In the genomic region with DNA sequence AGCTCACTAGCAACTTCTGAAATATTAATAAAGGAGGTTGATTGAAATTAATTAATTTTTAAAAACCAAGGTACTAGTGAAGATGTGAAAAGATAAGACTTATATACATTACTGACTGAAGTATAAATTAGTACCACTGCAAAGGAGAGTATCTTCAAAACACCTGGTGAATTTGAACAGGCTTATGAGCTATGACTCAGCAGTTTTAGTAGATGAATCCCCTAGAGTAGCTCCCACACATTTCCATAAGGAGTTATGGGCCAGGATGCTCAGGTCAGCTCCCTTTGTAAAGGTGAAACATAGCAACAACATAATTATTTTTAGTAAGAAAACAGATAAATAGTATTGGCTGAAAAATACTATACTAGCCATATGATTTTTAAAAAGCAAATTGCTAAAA, we compare ENCODE assay signal across 16 cellular contexts.
DNase-seq lines count a peak whose midpoint lies in the region; ATAC-seq, FAIRE-seq and TF ChIP-seq lines count a peak whose summit lies in the region.
"Had no signal": no experiment of that assay in that cellular context is flagged by ENCODE, and none has a peak within 500 bp of the region (broad histone marks: within the 10 kb centered on the region; RNA-seq: fewer than 3 reads in every experiment).

No MANE protein-coding gene starts in this region.

- DNase-seq in A549 (ENCODE audit: low read depth in 1 of 2, low spot score in 1 of 2) (peak in 1 of 2 experiments; percentile 33), H4 (ENCODE audit: low spot score) (peak; percentile 16), NCI-H226 (peak; percentile 42), GM12878 (ENCODE audit: low read depth, low spot score) (no peak), transverse colon (no peak), cerebellar cortex (ENCODE audit: low spot score) (no peak)
- DNase-seq: activated CD4-positive, alpha-beta T cell treated with anti-CD3 and anti-CD28 coated beads, Interleukin-2, amount 10 ng/mL, durations not matched to agents 24 days and 14 days; activated naive CD8-positive, alpha-beta T cell treated with anti-CD3 and anti-CD28 coated beads, Interleukin-2, amount 50 U/mL, for 24 hours; activated T-cell treated with anti-CD3 and anti-CD28 coated beads, Interleukin-2, amount 50 U/mL, for 24 hours; H9; left cardiac atrium; stomach; T1000 had no signal

- in situ Hi-C loops in GM12878 (cut with MboI): no loop called here
- in situ Hi-C loops in transverse colon (cut with MboI; ENCODE audit: low pct_ligation_motif_present in 1 of 4, low pct_unique_long_range_greater_than_20kb in 1 of 4, low sequenced_read_pairs in 3 of 4): no loop called here

- no peaks in the 10 kb centered on the region for H4K20me1 ChIP-seq in GM12878 (ENCODE audit: control insufficient read depth, insufficient read depth)

- peak; percentile 46 for FAIRE-seq in A549 (lab: Jason Lieb, UNC)
- FAIRE-seq in GM12878 (lab: Jason Lieb, UNC): no peak

- TF ChIP-seq RAD21 in A549 (conservative IDR thresholded peaks at IDR 0.05 in 1 of 2, IDR thresholded peaks at IDR 0.05 in 1 of 2) (no peak), GM12878 (IDR thresholded peaks at IDR 0.05; ENCODE audit: insufficient read depth, low read depth, low read length) (no peak)

- H3K9ac ChIP-seq in GM12878 (ENCODE audit: control insufficient read depth, insufficient read depth, low read length): no peak overlapping the region

- TF ChIP-seq CTCF in A549 (IDR thresholded peaks at IDR 0.05) (no peak), GM12878 (IDR thresholded peaks at IDR 0.05 in 2 of 3, conservative IDR thresholded peaks at IDR 0.05 in 1 of 3; ENCODE audit: control insufficient read depth in 2 of 3, extremely low read depth in 1 of 3, insufficient read depth in 1 of 3, low read depth in 3 of 3, low read length in 3 of 3) (no peak), transverse colon (IDR thresholded peaks at IDR 0.05) (no peak)

- peaks cover 12% of the 10 kb centered on the region; the same call in 2 of the 3 replicates for H3K4me1 ChIP-seq in A549
- no peaks in the 10 kb centered on the region for H3K4me1 ChIP-seq in GM12878 (ENCODE audit: control insufficient read depth, insufficient read depth, low read length)
- H3K4me1 ChIP-seq in transverse colon: no peaks in the 10 kb centered on the region
- H3K4me1 ChIP-seq: stomach had no signal

- BruUV-seq in GM12878 (replicated peaks; lab: Mats Ljungman, UMichigan): no TSS peak

- no peak for ATAC-seq in A549
- ATAC-seq in GM12878: no peak
- no peak for ATAC-seq in GM21576 (IDR thresholded peaks at IDR 0.05; ENCODE audit: unreplicated experiment)
- ATAC-seq in HG03354 (IDR thresholded peaks at IDR 0.05; ENCODE audit: poor library complexity, severe bottlenecking, unreplicated experiment): no peak
- ATAC-seq: activated naive CD8-positive, alpha-beta T cell treated with anti-CD3 and anti-CD28 coated beads, Interleukin-2, amount 50 U/mL, for 24 hours; left cardiac atrium had no signal

- CTCF ChIA-PET in A549 (lab: Yijun Ruan, JAX) (interaction anchor here (1.0 kb wide), 1 partner anchor 13 kb away, joined by 3 read pairs; no protein-coding TSS in a partner anchor), GM12878 (lab: Yijun Ruan, JAX) (interaction anchor here (1.2 kb wide), 1 partner anchor 88 kb away, joined by 4 read pairs; no protein-coding TSS in a partner anchor)

- H3K9me3 ChIP-seq in A549 (no peaks in the 10 kb centered on the region), GM12878 (replicated peaks; ENCODE audit: control insufficient read depth, insufficient read depth, low read length) (no peaks in the 10 kb centered on the region), transverse colon (no peaks in the 10 kb centered on the region)
- H3K9me3 ChIP-seq: stomach had no signal

- POLR2A ChIA-PET in A549 (lab: Yijun Ruan, JAX): no interaction called here
- POLR2A ChIA-PET in GM12878 (lab: Charles Lee): interaction anchor here (0.8 to 1.5 kb wide), 3 partner anchors 8 to 62 kb away, joined by 3 to 4 read pairs (median 3); no protein-coding TSS in a partner anchor

- intact Hi-C loops in GM12878 (cut with micrococcal nuclease; ENCODE audit: unreplicated experiment) (no loop called here), transverse colon (cut with DNase I; ENCODE audit: low total_unique reads) (no loop called here)

- no peaks in the 10 kb centered on the region for H3K36me3 ChIP-seq in GM12878 (ENCODE audit: control insufficient read depth in 2 of 2, insufficient read depth in 2 of 2, low read length in 1 of 2)
- no peaks in the 10 kb centered on the region for H3K36me3 ChIP-seq in transverse colon
- H3K36me3 ChIP-seq: stomach had no signal

- H3K27ac ChIP-seq in A549 (peak overlapping the region; percentile 52 to 81), GM12878 (ENCODE audit: control insufficient read depth, insufficient read depth) (no peak overlapping the region), transverse colon (no peak overlapping the region)
- H3K27ac ChIP-seq: hepatocyte, stomach had no signal

- no peak overlapping the region for H2AFZ ChIP-seq in GM12878 (ENCODE audit: control insufficient read depth, low read depth, low read length)
- H2AFZ ChIP-seq: hepatocyte had no signal

- TF ChIP-seq POLR2A in A549 (IDR thresholded peaks at IDR 0.05; ENCODE audit: low read length): no peak
- TF ChIP-seq POLR2A in GM12878 (IDR thresholded peaks at IDR 0.05; ENCODE audit: low read depth, low read length): no peak
- no peak for TF ChIP-seq POLR2A in transverse colon (IDR thresholded peaks at IDR 0.05)

- no peak overlapping the region for H3K4me3 ChIP-seq in A549
- H3K4me3 ChIP-seq in GM12878: no peak overlapping the region
- no peak overlapping the region for H3K4me3 ChIP-seq in transverse colon
- H3K4me3 ChIP-seq: hepatocyte, stomach had no signal

- H3K4me2 ChIP-seq in A549 (peak overlapping the region; percentile 5; the same call in 1 of the 3 replicates), GM12878 (ENCODE audit: control insufficient read depth, insufficient read depth) (no peak overlapping the region)
- H3K4me2 ChIP-seq: hepatocyte had no signal

- RAD21 ChIA-PET in GM12878 (lab: Charles Lee; ENCODE audit: unreplicated experiment): interaction anchor here (1.3 to 1.6 kb wide), 3 partner anchors 15 to 91 kb away, joined by 4 to 8 read pairs (median 4); no protein-coding TSS in a partner anchor

- no peaks in the 10 kb centered on the region for H3K79me2 ChIP-seq in GM12878 (ENCODE audit: control insufficient read depth, insufficient read depth, low read length)
- H3K79me2 ChIP-seq: hepatocyte had no signal

- TF ChIP-seq EP300 in A549 (IDR thresholded peaks at IDR 0.05) (no peak), GM12878 (IDR thresholded peaks at IDR 0.05; ENCODE audit: borderline replicate concordance in 1 of 2, control insufficient read depth in 1 of 2, low read depth in 2 of 2, low read length in 2 of 2) (no peak), transverse colon (IDR thresholded peaks at IDR 0.05; ENCODE audit: low read depth) (no peak)

- SMC1A ChIA-PET in GM12878 (lab: Charles Lee; ENCODE audit: uncharacterized antibody, unreplicated experiment): interaction anchor here (0.8 to 2.5 kb wide), 7 partner anchors 9 to 76 kb away, joined by 3 to 10 read pairs (median 6); no protein-coding TSS in a partner anchor

- no peaks in the 10 kb centered on the region for H3K27me3 ChIP-seq in GM12878 (replicated peaks in 1 of 2; ENCODE audit: control insufficient read depth in 2 of 2, insufficient read depth in 2 of 2, low read length in 1 of 2)
- H3K27me3 ChIP-seq in transverse colon: no peaks in the 10 kb centered on the region
- H3K27me3 ChIP-seq: hepatocyte, stomach had no signal

TF ChIP-seq in A549, 52 proteins besides CTCF, POLR2A, EP300 and RAD21 (continues in another document):
- peak; percentile 99 for TF ChIP-seq NFE2L2 (conservative IDR thresholded peaks at IDR 0.05; ENCODE audit: low read length)
- no peak for TF ChIP-seq GATA3 (IDR thresholded peaks at IDR 0.05; ENCODE audit: borderline replicate concordance)
- no peak for TF ChIP-seq HOXA7 (CRISPR knock-in tag; IDR thresholded peaks at IDR 0.05)
- TF ChIP-seq HOXB5 (CRISPR knock-in tag; IDR thresholded peaks at IDR 0.05): no peak
- TF ChIP-seq BHLHE40 (IDR thresholded peaks at IDR 0.05; ENCODE audit: low read depth, low read length): no peak
- no peak for TF ChIP-seq JUNB (IDR thresholded peaks at IDR 0.05)
- TF ChIP-seq CHD4 (IDR thresholded peaks at IDR 0.05; ENCODE audit: borderline replicate concordance): no peak
- no peak for TF ChIP-seq FOXS1 (CRISPR knock-in tag; IDR thresholded peaks at IDR 0.05)
- no peak for TF ChIP-seq TP53 (CRISPR knock-in tag; IDR thresholded peaks at IDR 0.05)
- TF ChIP-seq SREBF2 (IDR thresholded peaks at IDR 0.05): no peak
- no peak for TF ChIP-seq RARB (CRISPR knock-in tag; IDR thresholded peaks at IDR 0.05)
- no peak for TF ChIP-seq HDAC2 (IDR thresholded peaks at IDR 0.05)

TF ChIP-seq in GM12878, 131 proteins besides CTCF, POLR2A, EP300 and RAD21:
- peak; percentile 92 for TF ChIP-seq BACH1 (IDR thresholded peaks at IDR 0.05; ENCODE audit: borderline replicate concordance)
- no peak for TF ChIP-seq NFYA (IDR thresholded peaks at IDR 0.05; ENCODE audit: borderline replicate concordance, low read depth, low read length)

Comparison
In these comparisons a context has a peak if more than half of its experiments do, and no peak if none do; other contexts are left out.
1. DNase-seq: peak in H4 (single experiment) and NCI-H226 (single experiment); none in GM12878 (single experiment), transverse colon (single experiment) and cerebellar cortex (single experiment).
2. H3K27ac ChIP-seq: peak in A549 (2 of 2); none in GM12878 (single experiment) and transverse colon (0 of 4).